In the genomic region with DNA sequence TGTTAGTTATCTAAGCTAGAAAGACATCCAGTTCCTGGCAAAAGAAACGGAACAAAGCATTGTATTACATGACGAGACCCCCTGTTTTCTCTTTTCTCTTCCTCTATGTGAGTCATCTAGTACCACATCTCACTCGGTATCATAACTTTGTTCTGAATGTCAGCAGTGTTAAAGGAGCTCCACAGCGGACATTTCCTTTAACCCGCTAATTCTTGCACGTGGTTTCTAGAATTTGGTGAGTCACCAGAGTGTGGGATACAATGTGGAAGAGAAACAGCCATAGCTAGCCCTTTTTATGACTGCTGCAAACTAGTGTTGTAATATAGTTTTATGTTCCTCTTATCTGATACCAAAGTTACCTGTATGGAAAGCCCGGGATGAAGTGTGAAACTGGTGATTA, we compare ENCODE assay signal across 21 cellular contexts.
A peak's percentile ranks its signal among the peaks of the same experiment; 100 is the strongest.
DNase-seq lines count a peak whose midpoint lies in the region; ATAC-seq and TF ChIP-seq lines count a peak whose summit lies in the region.
"Had no signal": no experiment of that assay in that cellular context is flagged by ENCODE, and none has a peak within 500 bp of the region (broad histone marks: within the 10 kb centered on the region; RNA-seq: fewer than 3 reads in every experiment).

No MANE protein-coding gene starts in this region.

- H3K9me3 Mint-ChIP-seq in activated T-cell treated with anti-CD3 and anti-CD28 coated beads, Interleukin-2, amount 50 U/mL, for 72 hours = peaks cover 3% of the 10 kb centered on the region in 2 donors
- peaks cover 5% of the 10 kb centered on the region for H3K9me3 Mint-ChIP-seq in activated T-cell treated with anti-CD3 and anti-CD28 coated beads, Interleukin-2, amount 50 U/mL, for 24 hours
- no peaks in the 10 kb centered on the region for H3K9me3 Mint-ChIP-seq in stimulated activated effector memory CD8-positive, alpha-beta T cell treated with anti-CD3 and anti-CD28 coated beads, Interleukin-12 subunit alpha, Interleukin-12 subunit beta, amount 100 ng/mL, for 72 hours
- H3K9me3 Mint-ChIP-seq: activated naive CD4-positive, alpha-beta T cell treated with anti-CD3 and anti-CD28 coated beads, Interleukin-2, amount 10 ng/mL, durations not matched to agents 7 days and 5 days had no signal

- no peak for TF ChIP-seq POLR2A in NB4 (IDR thresholded peaks at IDR 0.05; ENCODE audit: extremely low read depth, insufficient read length)

- no peak overlapping the region for H3K27ac Mint-ChIP-seq in activated T-cell treated with anti-CD3 and anti-CD28 coated beads, Interleukin-2, amount 50 U/mL, for 72 hours
- no peak overlapping the region for H3K27ac Mint-ChIP-seq in activated T-cell treated with anti-CD3 and anti-CD28 coated beads, Interleukin-2, amount 50 U/mL, for 24 hours
- H3K27ac Mint-ChIP-seq in stimulated activated effector memory CD8-positive, alpha-beta T cell treated with anti-CD3 and anti-CD28 coated beads, Interleukin-12 subunit alpha, Interleukin-12 subunit beta, amount 100 ng/mL, for 72 hours = no peak overlapping the region
- H3K27ac Mint-ChIP-seq: activated naive CD4-positive, alpha-beta T cell treated with anti-CD3 and anti-CD28 coated beads, Interleukin-2, amount 10 ng/mL, durations not matched to agents 7 days and 5 days; natural killer cell treated with Interleukin-12 subunit alpha and Interleukin-12 subunit beta and Interleukin-15 and Interleukin-18, amount 100 ng/mL, for 72 hours had no signal

- peaks cover 7% of the 10 kb centered on the region for H3K4me1 Mint-ChIP-seq in activated T-cell treated with anti-CD3 and anti-CD28 coated beads, Interleukin-2, amount 50 U/mL, for 72 hours (ENCODE audit: low read depth)
- peaks cover 12% of the 10 kb centered on the region for H3K4me1 Mint-ChIP-seq in activated T-cell treated with anti-CD3 and anti-CD28 coated beads, Interleukin-2, amount 50 U/mL, for 24 hours (ENCODE audit: low read depth)
- H3K4me1 Mint-ChIP-seq in stimulated activated effector memory CD8-positive, alpha-beta T cell treated with anti-CD3 and anti-CD28 coated beads, Interleukin-12 subunit alpha, Interleukin-12 subunit beta, amount 100 ng/mL, for 72 hours = no peaks in the 10 kb centered on the region
- H3K4me1 Mint-ChIP-seq: activated naive CD4-positive, alpha-beta T cell treated with anti-CD3 and anti-CD28 coated beads, Interleukin-2, amount 10 ng/mL, durations not matched to agents 7 days and 5 days had no signal

- peaks cover 21% of the 10 kb centered on the region for H3K27me3 Mint-ChIP-seq in activated T-cell treated with anti-CD3 and anti-CD28 coated beads, Interleukin-2, amount 50 U/mL, for 72 hours (ENCODE audit: low read depth)
- peaks cover 15% of the 10 kb centered on the region for H3K27me3 Mint-ChIP-seq in activated T-cell treated with anti-CD3 and anti-CD28 coated beads, Interleukin-2, amount 50 U/mL, for 24 hours

- no peak overlapping the region for H3K4me3 Mint-ChIP-seq in activated T-cell treated with anti-CD3 and anti-CD28 coated beads, Interleukin-2, amount 50 U/mL, for 72 hours
- H3K4me3 Mint-ChIP-seq in activated T-cell treated with anti-CD3 and anti-CD28 coated beads, Interleukin-2, amount 50 U/mL, for 24 hours = no peak overlapping the region
- no peak overlapping the region for H3K4me3 Mint-ChIP-seq in stimulated activated effector memory CD8-positive, alpha-beta T cell treated with anti-CD3 and anti-CD28 coated beads, Interleukin-12 subunit alpha, Interleukin-12 subunit beta, amount 100 ng/mL, for 72 hours
- H3K4me3 Mint-ChIP-seq: activated naive CD4-positive, alpha-beta T cell treated with anti-CD3 and anti-CD28 coated beads, Interleukin-2, amount 10 ng/mL, durations not matched to agents 7 days and 5 days; natural killer cell treated with Interleukin-12 subunit alpha and Interleukin-12 subunit beta and Interleukin-15 and Interleukin-18, amount 100 ng/mL, for 72 hours had no signal

- ATAC-seq in activated T-cell treated with anti-CD3 and anti-CD28 coated beads, Interleukin-2, amount 50 U/mL, for 72 hours (replicated peaks in 1 of 2) = peak; percentile 20 to 33
- peak; percentile 49 for ATAC-seq in stimulated activated effector memory CD8-positive, alpha-beta T cell treated with anti-CD3 and anti-CD28 coated beads, Interleukin-12 subunit alpha, Interleukin-12 subunit beta, amount 100 ng/mL, for 72 hours
- ATAC-seq in HG03196 (IDR thresholded peaks at IDR 0.05; ENCODE audit: unreplicated experiment) = no peak

- no peak overlapping the region for H3K4me3 ChIP-seq in NB4 (ENCODE audit: low read depth, low read length)
- H3K4me3 ChIP-seq: esophagus squamous epithelium, ovary, right atrium auricular region, suprapubic skin, uterus had no signal

- no peak for TF ChIP-seq CTCF in NB4 (IDR thresholded peaks at IDR 0.05; ENCODE audit: low read depth, low read length)

- H3K36me3 Mint-ChIP-seq in activated T-cell treated with anti-CD3 and anti-CD28 coated beads, Interleukin-2, amount 50 U/mL, for 72 hours (ENCODE audit: insufficient read depth in 2 of 2) = no peaks in the 10 kb centered on the region
- H3K36me3 Mint-ChIP-seq in activated T-cell treated with anti-CD3 and anti-CD28 coated beads, Interleukin-2, amount 50 U/mL, for 24 hours (ENCODE audit: low read depth) = no peaks in the 10 kb centered on the region
- H3K36me3 Mint-ChIP-seq in stimulated activated effector memory CD8-positive, alpha-beta T cell treated with anti-CD3 and anti-CD28 coated beads, Interleukin-12 subunit alpha, Interleukin-12 subunit beta, amount 100 ng/mL, for 72 hours = no peaks in the 10 kb centered on the region
- H3K36me3 Mint-ChIP-seq: activated naive CD4-positive, alpha-beta T cell treated with anti-CD3 and anti-CD28 coated beads, Interleukin-2, amount 10 ng/mL, durations not matched to agents 7 days and 5 days had no signal

- no peak for DNase-seq in activated T-cell treated with anti-CD3 and anti-CD28 coated beads, Interleukin-2, amount 50 U/mL, for 72 hours
- no peak for DNase-seq in activated T-cell treated with anti-CD3 and anti-CD28 coated beads, Interleukin-2, amount 50 U/mL, for 24 hours
- DNase-seq in NB4 (ENCODE audit: low read depth) (peak; percentile 4), amniotic epithelial cell (ENCODE audit: low read depth) (peak; percentile 34), NCI-H1436 treated with DMSO at 0.1 percent for 48 hours (lab: John Stamatoyannopoulos, UW) (no peak), NCI-H510A treated with DMSO at 0.1 percent for 48 hours (lab: John Stamatoyannopoulos, UW) (no peak)
- no peak for DNase-seq in stimulated activated effector memory CD8-positive, alpha-beta T cell treated with anti-CD3 and anti-CD28 coated beads, Interleukin-12 subunit alpha, Interleukin-12 subunit beta, amount 100 ng/mL, for 72 hours (ENCODE audit: low spot score in 2 of 2)
- DNase-seq: activated CD4-positive, alpha-beta T cell treated with anti-CD3 and anti-CD28 coated beads, Interleukin-2, amount 50 U/mL, for 4 hours; activated naive CD4-positive, alpha-beta T cell treated with anti-CD3 and anti-CD28 coated beads, Interleukin-2, amount 10 ng/mL, durations not matched to agents 7 days and 5 days; activated T-cell treated with anti-CD3 and anti-CD28 coated beads for 4 hours; effector memory CD4-positive, alpha-beta T cell; esophagus squamous epithelium; NCI-H1417; NCI-H69; ovary; SHP77 treated with DMSO at 0.1 percent for 48 hours; uterus had no signal

Comparison
In these comparisons a context has a peak if more than half of its experiments do, and no peak if none do; other contexts are left out.
1. DNase-seq: peak in NB4 (single experiment) and amniotic epithelial cell (single experiment); none in activated T-cell treated with anti-CD3 and anti-CD28 coated beads, Interleukin-2, amount 50 U/mL, for 72 hours (0 of 2), activated T-cell treated with anti-CD3 and anti-CD28 coated beads, Interleukin-2, amount 50 U/mL, for 24 hours (single experiment), stimulated activated effector memory CD8-positive, alpha-beta T cell treated with anti-CD3 and anti-CD28 coated beads, Interleukin-12 subunit alpha, Interleukin-12 subunit beta, amount 100 ng/mL, for 72 hours (0 of 2), NCI-H1436 treated with DMSO at 0.1 percent for 48 hours (single experiment) and NCI-H510A treated with DMSO at 0.1 percent for 48 hours (single experiment).